ENCODE assay signal across 13 cellular contexts in genomic region chr1:61210435-61211012, GRCh38.
DNase-seq lines count a peak whose midpoint lies in the region; ATAC-seq and TF ChIP-seq lines count a peak whose summit lies in the region.
"Had no signal": no experiment of that assay in that cellular context is flagged by ENCODE, and none has a peak within 500 bp of the region (broad histone marks: within the 10 kb centered on the region; RNA-seq: fewer than 3 reads in every experiment).

No MANE protein-coding gene starts in this region.

- H3K79me2 ChIP-seq in H9 (ENCODE audit: insufficient read depth, low read length): no peaks in the 10 kb centered on the region

- H2BK5ac ChIP-seq in H9 (ENCODE audit: insufficient read length, low read length): no peak overlapping the region

- no peak overlapping the region for H3K14ac ChIP-seq in H9 (ENCODE audit: insufficient read depth, low read length)

- H3K36me3 ChIP-seq in RWPE2 (ENCODE audit: low read depth): no peaks in the 10 kb centered on the region

- no peak overlapping the region for H3K4me3 ChIP-seq in RWPE2 (ENCODE audit: severe bottlenecking)
- no peak overlapping the region for H3K4me3 ChIP-seq in fibroblast of pulmonary artery (replicated peaks; ENCODE audit: low read depth, low read length)

- no peaks in the 10 kb centered on the region for H3K79me1 ChIP-seq in H9 (ENCODE audit: insufficient read depth, low read depth, low read length, poor library complexity, severe bottlenecking)

- no peak overlapping the region for H3K27ac ChIP-seq in H9 (ENCODE audit: insufficient read length, low read depth, low read length)
- no peak overlapping the region for H3K27ac ChIP-seq in RWPE2 (ENCODE audit: poor library complexity, severe bottlenecking)

- H3K18ac ChIP-seq in H9 (ENCODE audit: insufficient read length, low read depth, low read length): no peak overlapping the region

- H3K9me3 ChIP-seq in H9 (ENCODE audit: control insufficient read depth, low read depth, low read length) (no peaks in the 10 kb centered on the region), RWPE2 (ENCODE audit: severe bottlenecking) (no peaks in the 10 kb centered on the region)

- no peak overlapping the region for H2BK20ac ChIP-seq in H9 (ENCODE audit: low read depth, low read length, poor library complexity, severe bottlenecking)

- H3K4me1 ChIP-seq in H9 (ENCODE audit: insufficient read depth, low read length): no peaks in the 10 kb centered on the region; the same call in 1 of the 2 replicates
- no peaks in the 10 kb centered on the region for H3K4me1 ChIP-seq in RWPE2 (ENCODE audit: insufficient read depth, poor library complexity, severe bottlenecking)

- H4K20me1 ChIP-seq in H9 (ENCODE audit: control insufficient read depth, insufficient read depth, insufficient read length): no peaks in the 10 kb centered on the region

- H4K91ac ChIP-seq in H9 (ENCODE audit: insufficient read length, low read depth, low read length): no peak overlapping the region

- H3K4me1 Mint-ChIP-seq in H9: peaks cover 12 to 13% of the 10 kb centered on the region in 2 experiments
- peaks cover 15% of the 10 kb centered on the region for H3K4me1 Mint-ChIP-seq in stimulated activated effector memory CD8-positive, alpha-beta T cell treated with anti-CD3 and anti-CD28 coated beads, Interleukin-12 subunit alpha, Interleukin-12 subunit beta, amount 100 ng/mL, for 72 hours
- H3K4me1 Mint-ChIP-seq: activated CD4-positive, alpha-beta T cell treated with anti-CD3 and anti-CD28 coated beads, Interleukin-2, amount 10 ng/mL, durations not matched to agents 24 days and 14 days had no signal

- H3K27me3 ChIP-seq in H9 (ENCODE audit: insufficient read depth, low read length) (no peaks in the 10 kb centered on the region), RWPE2 (ENCODE audit: insufficient read depth, poor library complexity, severe bottlenecking) (no peaks in the 10 kb centered on the region)

- H3K4me2 ChIP-seq in H9 (ENCODE audit: insufficient read depth, insufficient read length, low read length): no peak overlapping the region

- no peak overlapping the region for H3K23ac ChIP-seq in H9 (ENCODE audit: insufficient read length, low read depth, low read length)

- no peak overlapping the region for H3K56ac ChIP-seq in H9 (ENCODE audit: insufficient read length, low read depth, low read length)

- no peak overlapping the region for H3T11ph ChIP-seq in H9 (ENCODE audit: low read length)

- DNase-seq in H9 (no peak), RWPE2 (ENCODE audit: low spot score) (no peak), fibroblast of pulmonary artery (ENCODE audit: low read depth) (no peak), HPDE6-E6E7 (ENCODE audit: extremely low spot score) (no peak), COR-L47 (lab: John Stamatoyannopoulos, UW) (no peak)
- no peak for DNase-seq in stimulated activated effector memory CD8-positive, alpha-beta T cell treated with anti-CD3 and anti-CD28 coated beads, Interleukin-12 subunit alpha, Interleukin-12 subunit beta, amount 100 ng/mL, for 72 hours (ENCODE audit: low spot score in 2 of 2)
- DNase-seq: activated CD4-positive, alpha-beta T cell treated with anti-CD3 and anti-CD28 coated beads, Interleukin-2, amount 10 ng/mL, durations not matched to agents 24 days and 14 days; effector CD8-positive, alpha-beta T cell; left cardiac atrium; T-helper 17 cell had no signal

- H3K36me3 Mint-ChIP-seq in H9 (ENCODE audit: insufficient read depth in 1 of 3, low read depth in 3 of 3): no peaks in the 10 kb centered on the region
- no peaks in the 10 kb centered on the region for H3K36me3 Mint-ChIP-seq in stimulated activated effector memory CD8-positive, alpha-beta T cell treated with anti-CD3 and anti-CD28 coated beads, Interleukin-12 subunit alpha, Interleukin-12 subunit beta, amount 100 ng/mL, for 72 hours
- H3K36me3 Mint-ChIP-seq: natural killer cell treated with Interleukin-12 subunit alpha and Interleukin-12 subunit beta and Interleukin-15 and Interleukin-18, amount 100 ng/mL, for 72 hours had no signal

- no peak overlapping the region for H2BK120ac ChIP-seq in H9 (ENCODE audit: low read depth, low read length, poor library complexity, severe bottlenecking)

- no peak for ATAC-seq in RWPE2 (ENCODE audit: low read depth)
- ATAC-seq in stimulated activated effector memory CD8-positive, alpha-beta T cell treated with anti-CD3 and anti-CD28 coated beads, Interleukin-12 subunit alpha, Interleukin-12 subunit beta, amount 100 ng/mL, for 72 hours: no peak
- no peak for ATAC-seq in HG03457 (IDR thresholded peaks at IDR 0.05; ENCODE audit: unreplicated experiment)
- ATAC-seq: left cardiac atrium; natural killer cell treated with Interleukin-12 subunit alpha and Interleukin-12 subunit beta and Interleukin-15 and Interleukin-18, amount 100 ng/mL, for 72 hours; T-helper 17 cell had no signal

- TF ChIP-seq CTCF in H9 (conservative IDR thresholded peaks at IDR 0.05) (peak; percentile 37; the same call in 1 of the 3 replicates), RWPE2 (IDR thresholded peaks at IDR 0.05; ENCODE audit: poor library complexity, severe bottlenecking) (peak; percentile 25), fibroblast of pulmonary artery (IDR thresholded peaks at IDR 0.05; ENCODE audit: low read length, missing control alignments) (peak; percentile 6)

- no peaks in the 10 kb centered on the region; the same call in 1 of the 2 replicates for H3K27me3 Mint-ChIP-seq in H9 (ENCODE audit: low read depth)

- no peak overlapping the region for H3K27ac Mint-ChIP-seq in H9
- H3K27ac Mint-ChIP-seq in stimulated activated effector memory CD8-positive, alpha-beta T cell treated with anti-CD3 and anti-CD28 coated beads, Interleukin-12 subunit alpha, Interleukin-12 subunit beta, amount 100 ng/mL, for 72 hours: peak overlapping the region; percentile 45
- H3K27ac Mint-ChIP-seq: activated CD4-positive, alpha-beta T cell treated with anti-CD3 and anti-CD28 coated beads, Interleukin-2, amount 10 ng/mL, durations not matched to agents 24 days and 14 days; activated T-helper 1 cell treated with anti-CD3 and anti-CD28 coated beads, Interleukin-12 subunit alpha, Interleukin-12 subunit beta, Interleukin-2, Interleukin-4 antibody, amounts not matched to agents 30 ng/mL and 10 ng/mL and 1 ng/mL, durations not matched to agents 14 hours and 24 hours and 36 hours; natural killer cell treated with Interleukin-12 subunit alpha and Interleukin-12 subunit beta and Interleukin-15 and Interleukin-18, amount 100 ng/mL, for 72 hours; T-helper 17 cell had no signal

- no CpG with 5 or more reads among the region's 2 CpGs for WGBS in H9 (ENCODE audit: extremely low coverage, insufficient read length, low lambda C conversion rate)

- no peak overlapping the region for H2BK12ac ChIP-seq in H9 (ENCODE audit: insufficient read length, low read depth, low read length)

- no peak overlapping the region for H2BK15ac ChIP-seq in H9 (ENCODE audit: low read depth, low read length)

- no peaks in the 10 kb centered on the region for H3K9me3 Mint-ChIP-seq in H9
- no peaks in the 10 kb centered on the region for H3K9me3 Mint-ChIP-seq in stimulated activated effector memory CD8-positive, alpha-beta T cell treated with anti-CD3 and anti-CD28 coated beads, Interleukin-12 subunit alpha, Interleukin-12 subunit beta, amount 100 ng/mL, for 72 hours
- H3K9me3 Mint-ChIP-seq: activated CD4-positive, alpha-beta T cell treated with anti-CD3 and anti-CD28 coated beads, Interleukin-2, amount 10 ng/mL, durations not matched to agents 24 days and 14 days; activated T-helper 1 cell treated with anti-CD3 and anti-CD28 coated beads, Interleukin-12 subunit alpha, Interleukin-12 subunit beta, Interleukin-2, Interleukin-4 antibody, amounts not matched to agents 30 ng/mL and 10 ng/mL and 1 ng/mL, durations not matched to agents 14 hours and 24 hours and 36 hours; natural killer cell treated with Interleukin-12 subunit alpha and Interleukin-12 subunit beta and Interleukin-15 and Interleukin-18, amount 100 ng/mL, for 72 hours had no signal

- no peaks in the 10 kb centered on the region for H3K23me2 ChIP-seq in H9 (ENCODE audit: insufficient read length, low read depth, low read length, poor library complexity, severe bottlenecking)

- H4K5ac ChIP-seq in H9 (ENCODE audit: insufficient read length, low read depth, low read length): no peak overlapping the region

- no peak overlapping the region for H3K9ac ChIP-seq in H9 (ENCODE audit: extremely low read depth, insufficient read length, low read length)

- no peak overlapping the region for H3K4me3 Mint-ChIP-seq in H9
- H3K4me3 Mint-ChIP-seq in stimulated activated effector memory CD8-positive, alpha-beta T cell treated with anti-CD3 and anti-CD28 coated beads, Interleukin-12 subunit alpha, Interleukin-12 subunit beta, amount 100 ng/mL, for 72 hours: no peak overlapping the region
- H3K4me3 Mint-ChIP-seq: activated CD4-positive, alpha-beta T cell treated with anti-CD3 and anti-CD28 coated beads, Interleukin-2, amount 10 ng/mL, durations not matched to agents 24 days and 14 days; activated T-helper 1 cell treated with anti-CD3 and anti-CD28 coated beads, Interleukin-12 subunit alpha, Interleukin-12 subunit beta, Interleukin-2, Interleukin-4 antibody, amounts not matched to agents 30 ng/mL and 10 ng/mL and 1 ng/mL, durations not matched to agents 14 hours and 24 hours and 36 hours; natural killer cell treated with Interleukin-12 subunit alpha and Interleukin-12 subunit beta and Interleukin-15 and Interleukin-18, amount 100 ng/mL, for 72 hours; T-helper 17 cell had no signal

- H2AFZ ChIP-seq in H9 (ENCODE audit: low read length): no peak overlapping the region

- no peak overlapping the region for H4K8ac ChIP-seq in H9 (replicated peaks; ENCODE audit: insufficient read length, low read depth, low read length)

- no peak overlapping the region for H3K4ac ChIP-seq in H9 (ENCODE audit: low read depth, low read length)

- H2AK5ac ChIP-seq in H9 (ENCODE audit: insufficient read length, low read length): no peak overlapping the region
